Comparison of ENCODE assay signal across 1 cellular context in the genomic region with DNA sequence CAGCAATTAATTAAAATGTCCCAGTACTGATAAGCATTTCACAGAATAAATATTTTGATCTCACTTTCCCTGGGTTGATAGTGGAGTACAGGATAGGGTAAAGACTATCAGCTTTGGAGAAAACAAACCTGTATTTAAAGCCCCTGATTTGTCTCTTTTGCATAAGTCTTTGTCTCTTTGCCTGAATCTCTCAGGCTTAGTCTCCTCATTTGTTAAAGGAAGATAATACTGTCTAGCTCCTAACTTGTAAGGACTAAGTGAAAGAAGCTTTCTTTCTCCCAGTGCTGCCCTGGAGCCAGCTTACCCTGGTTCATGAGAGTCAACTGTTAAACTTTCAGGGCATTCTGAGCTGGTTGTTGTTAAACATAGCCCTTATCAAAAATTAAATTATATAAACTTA.
TF ChIP-seq lines count a peak whose summit lies in the region.

No MANE protein-coding gene starts in this region.

TF ChIP-seq in GM23338, 12 proteins besides CTCF, POLR2A, EP300 and RAD21 (continued from another document):
- TF ChIP-seq, protein P1, sequence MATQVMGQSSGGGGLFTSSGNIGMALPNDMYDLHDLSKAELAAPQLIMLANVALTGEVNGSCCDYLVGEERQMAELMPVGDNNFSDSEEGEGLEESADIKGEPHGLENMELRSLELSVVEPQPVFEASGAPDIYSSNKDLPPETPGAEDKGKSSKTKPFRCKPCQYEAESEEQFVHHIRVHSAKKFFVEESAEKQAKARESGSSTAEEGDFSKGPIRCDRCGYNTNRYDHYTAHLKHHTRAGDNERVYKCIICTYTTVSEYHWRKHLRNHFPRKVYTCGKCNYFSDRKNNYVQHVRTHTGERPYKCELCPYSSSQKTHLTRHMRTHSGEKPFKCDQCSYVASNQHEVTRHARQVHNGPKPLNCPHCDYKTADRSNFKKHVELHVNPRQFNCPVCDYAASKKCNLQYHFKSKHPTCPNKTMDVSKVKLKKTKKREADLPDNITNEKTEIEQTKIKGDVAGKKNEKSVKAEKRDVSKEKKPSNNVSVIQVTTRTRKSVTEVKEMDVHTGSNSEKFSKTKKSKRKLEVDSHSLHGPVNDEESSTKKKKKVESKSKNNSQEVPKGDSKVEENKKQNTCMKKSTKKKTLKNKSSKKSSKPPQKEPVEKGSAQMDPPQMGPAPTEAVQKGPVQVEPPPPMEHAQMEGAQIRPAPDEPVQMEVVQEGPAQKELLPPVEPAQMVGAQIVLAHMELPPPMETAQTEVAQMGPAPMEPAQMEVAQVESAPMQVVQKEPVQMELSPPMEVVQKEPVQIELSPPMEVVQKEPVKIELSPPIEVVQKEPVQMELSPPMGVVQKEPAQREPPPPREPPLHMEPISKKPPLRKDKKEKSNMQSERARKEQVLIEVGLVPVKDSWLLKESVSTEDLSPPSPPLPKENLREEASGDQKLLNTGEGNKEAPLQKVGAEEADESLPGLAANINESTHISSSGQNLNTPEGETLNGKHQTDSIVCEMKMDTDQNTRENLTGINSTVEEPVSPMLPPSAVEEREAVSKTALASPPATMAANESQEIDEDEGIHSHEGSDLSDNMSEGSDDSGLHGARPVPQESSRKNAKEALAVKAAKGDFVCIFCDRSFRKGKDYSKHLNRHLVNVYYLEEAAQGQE (IDR thresholded peaks at IDR 0.05; ENCODE audit: unreplicated experiment) = no peak
- TF ChIP-seq EZH2 (IDR thresholded peaks at IDR 0.05; ENCODE audit: low read depth, unreplicated experiment) (no peak), STAT1 (IDR thresholded peaks at IDR 0.05; ENCODE audit: unreplicated experiment) (no peak), ZNF331 (CRISPR knock-in tag; IDR thresholded peaks at IDR 0.05; ENCODE audit: low read depth) (no peak), NANOG (IDR thresholded peaks at IDR 0.05; ENCODE audit: borderline replicate concordance) (no peak), CREB1 (CRISPR knock-in tag; IDR thresholded peaks at IDR 0.05; ENCODE audit: low read depth) (no peak), JUNB (IDR thresholded peaks at IDR 0.05; ENCODE audit: unreplicated experiment) (no peak), POLR2AphosphoS5 (IDR thresholded peaks at IDR 0.05; ENCODE audit: low read depth) (no peak), ZNF114 (CRISPR knock-in tag; IDR thresholded peaks at IDR 0.05) (no peak), EZH2phosphoT487 (IDR thresholded peaks at IDR 0.05; ENCODE audit: unreplicated experiment) (no peak)
- TF ChIP-seq, protein P2, sequence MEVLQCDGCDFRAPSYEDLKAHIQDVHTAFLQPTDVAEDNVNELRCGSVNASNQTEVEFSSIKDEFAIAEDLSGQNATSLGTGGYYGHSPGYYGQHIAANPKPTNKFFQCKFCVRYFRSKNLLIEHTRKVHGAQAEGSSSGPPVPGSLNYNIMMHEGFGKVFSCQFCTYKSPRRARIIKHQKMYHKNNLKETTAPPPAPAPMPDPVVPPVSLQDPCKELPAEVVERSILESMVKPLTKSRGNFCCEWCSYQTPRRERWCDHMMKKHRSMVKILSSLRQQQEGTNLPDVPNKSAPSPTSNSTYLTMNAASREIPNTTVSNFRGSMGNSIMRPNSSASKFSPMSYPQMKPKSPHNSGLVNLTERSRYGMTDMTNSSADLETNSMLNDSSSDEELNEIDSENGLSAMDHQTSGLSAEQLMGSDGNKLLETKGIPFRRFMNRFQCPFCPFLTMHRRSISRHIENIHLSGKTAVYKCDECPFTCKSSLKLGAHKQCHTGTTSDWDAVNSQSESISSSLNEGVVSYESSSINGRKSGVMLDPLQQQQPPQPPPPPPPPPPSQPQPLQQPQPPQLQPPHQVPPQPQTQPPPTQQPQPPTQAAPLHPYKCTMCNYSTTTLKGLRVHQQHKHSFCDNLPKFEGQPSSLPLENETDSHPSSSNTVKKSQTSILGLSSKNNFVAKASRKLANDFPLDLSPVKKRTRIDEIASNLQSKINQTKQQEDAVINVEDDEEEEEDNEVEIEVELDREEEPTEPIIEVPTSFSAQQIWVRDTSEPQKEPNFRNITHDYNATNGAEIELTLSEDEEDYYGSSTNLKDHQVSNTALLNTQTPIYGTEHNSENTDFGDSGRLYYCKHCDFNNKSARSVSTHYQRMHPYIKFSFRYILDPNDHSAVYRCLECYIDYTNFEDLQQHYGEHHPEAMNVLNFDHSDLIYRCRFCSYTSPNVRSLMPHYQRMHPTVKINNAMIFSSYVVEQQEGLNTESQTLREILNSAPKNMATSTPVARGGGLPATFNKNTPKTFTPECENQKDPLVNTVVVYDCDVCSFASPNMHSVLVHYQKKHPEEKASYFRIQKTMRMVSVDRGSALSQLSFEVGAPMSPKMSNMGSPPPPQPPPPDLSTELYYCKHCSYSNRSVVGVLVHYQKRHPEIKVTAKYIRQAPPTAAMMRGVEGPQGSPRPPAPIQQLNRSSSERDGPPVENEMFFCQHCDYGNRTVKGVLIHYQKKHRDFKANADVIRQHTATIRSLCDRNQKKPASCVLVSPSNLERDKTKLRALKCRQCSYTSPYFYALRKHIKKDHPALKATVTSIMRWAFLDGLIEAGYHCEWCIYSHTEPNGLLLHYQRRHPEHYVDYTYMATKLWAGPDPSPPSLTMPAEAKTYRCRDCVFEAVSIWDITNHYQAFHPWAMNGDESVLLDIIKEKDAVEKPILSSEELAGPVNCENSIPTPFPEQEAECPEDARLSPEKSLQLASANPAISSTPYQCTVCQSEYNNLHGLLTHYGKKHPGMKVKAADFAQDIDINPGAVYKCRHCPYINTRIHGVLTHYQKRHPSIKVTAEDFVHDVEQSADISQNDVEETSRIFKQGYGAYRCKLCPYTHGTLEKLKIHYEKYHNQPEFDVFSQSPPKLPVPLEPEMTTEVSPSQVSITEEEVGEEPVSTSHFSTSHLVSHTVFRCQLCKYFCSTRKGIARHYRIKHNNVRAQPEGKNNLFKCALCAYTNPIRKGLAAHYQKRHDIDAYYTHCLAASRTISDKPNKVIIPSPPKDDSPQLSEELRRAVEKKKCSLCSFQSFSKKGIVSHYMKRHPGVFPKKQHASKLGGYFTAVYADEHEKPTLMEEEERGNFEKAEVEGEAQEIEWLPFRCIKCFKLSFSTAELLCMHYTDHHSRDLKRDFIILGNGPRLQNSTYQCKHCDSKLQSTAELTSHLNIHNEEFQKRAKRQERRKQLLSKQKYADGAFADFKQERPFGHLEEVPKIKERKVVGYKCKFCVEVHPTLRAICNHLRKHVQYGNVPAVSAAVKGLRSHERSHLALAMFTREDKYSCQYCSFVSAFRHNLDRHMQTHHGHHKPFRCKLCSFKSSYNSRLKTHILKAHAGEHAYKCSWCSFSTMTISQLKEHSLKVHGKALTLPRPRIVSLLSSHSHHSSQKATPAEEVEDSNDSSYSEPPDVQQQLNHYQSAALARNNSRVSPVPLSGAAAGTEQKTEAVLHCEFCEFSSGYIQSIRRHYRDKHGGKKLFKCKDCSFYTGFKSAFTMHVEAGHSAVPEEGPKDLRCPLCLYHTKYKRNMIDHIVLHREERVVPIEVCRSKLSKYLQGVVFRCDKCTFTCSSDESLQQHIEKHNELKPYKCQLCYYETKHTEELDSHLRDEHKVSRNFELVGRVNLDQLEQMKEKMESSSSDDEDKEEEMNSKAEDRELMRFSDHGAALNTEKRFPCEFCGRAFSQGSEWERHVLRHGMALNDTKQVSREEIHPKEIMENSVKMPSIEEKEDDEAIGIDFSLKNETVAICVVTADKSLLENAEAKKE (CRISPR knock-in tag; IDR thresholded peaks at IDR 0.05) = no peak
